15 cellular contexts compared by ENCODE assay signal in genomic region chr6:20334961-20335360, GRCh38.
DNase-seq lines count a peak whose midpoint lies in the region; TF ChIP-seq lines count a peak whose summit lies in the region.
"Had no signal": no experiment of that assay in that cellular context is flagged by ENCODE, and none has a peak within 500 bp of the region (broad histone marks: within the 10 kb centered on the region; RNA-seq: fewer than 3 reads in every experiment).

No MANE protein-coding gene starts in this region.

- H3K36me3 ChIP-seq in Peyer's patch, result no peaks in the 10 kb centered on the region
- H3K36me3 ChIP-seq: BLaER1 treated with 17β-estradiol and CSF1 and Interleukin-3, amounts not matched to agents 10 nM and 100 nM had no signal

- no peaks in the 10 kb centered on the region for H3K9me3 ChIP-seq in Peyer's patch

- H3K27ac Mint-ChIP-seq in activated naive CD4-positive, alpha-beta T cell treated with anti-CD3 and anti-CD28 coated beads, Interleukin-2, amount 50 U/mL, for 24 hours, result peak overlapping the region; percentile 74
- H3K27ac Mint-ChIP-seq in activated T-helper 1 cell treated with anti-CD3 and anti-CD28 coated beads, Interleukin-12 subunit alpha, Interleukin-12 subunit beta, Interleukin-2, Interleukin-4 antibody, amounts not matched to agents 30 ng/mL and 10 ng/mL and 1 ng/mL, durations not matched to agents 14 hours and 24 hours and 36 hours, result peak overlapping the region; percentile 11

- H3K4me3 ChIP-seq in Peyer's patch, result no peak overlapping the region
- H3K4me3 ChIP-seq: BLaER1 treated with 17β-estradiol and CSF1 and Interleukin-3, amounts not matched to agents 10 nM and 100 nM had no signal

- H3K4me3 Mint-ChIP-seq in activated naive CD4-positive, alpha-beta T cell treated with anti-CD3 and anti-CD28 coated beads, Interleukin-2, amount 50 U/mL, for 24 hours, result no peak overlapping the region
- no peak overlapping the region for H3K4me3 Mint-ChIP-seq in activated T-helper 1 cell treated with anti-CD3 and anti-CD28 coated beads, Interleukin-12 subunit alpha, Interleukin-12 subunit beta, Interleukin-2, Interleukin-4 antibody, amounts not matched to agents 30 ng/mL and 10 ng/mL and 1 ng/mL, durations not matched to agents 14 hours and 24 hours and 36 hours

- H3K4me1 Mint-ChIP-seq in activated naive CD4-positive, alpha-beta T cell treated with anti-CD3 and anti-CD28 coated beads, Interleukin-2, amount 50 U/mL, for 24 hours, result peaks cover 31% of the 10 kb centered on the region
- peaks cover 35% of the 10 kb centered on the region for H3K4me1 Mint-ChIP-seq in activated T-helper 1 cell treated with anti-CD3 and anti-CD28 coated beads, Interleukin-12 subunit alpha, Interleukin-12 subunit beta, Interleukin-2, Interleukin-4 antibody, amounts not matched to agents 30 ng/mL and 10 ng/mL and 1 ng/mL, durations not matched to agents 14 hours and 24 hours and 36 hours (ENCODE audit: low read depth)

- no peaks in the 10 kb centered on the region for H3K27me3 Mint-ChIP-seq in activated naive CD4-positive, alpha-beta T cell treated with anti-CD3 and anti-CD28 coated beads, Interleukin-2, amount 50 U/mL, for 24 hours
- H3K27me3 Mint-ChIP-seq in activated T-helper 1 cell treated with anti-CD3 and anti-CD28 coated beads, Interleukin-12 subunit alpha, Interleukin-12 subunit beta, Interleukin-2, Interleukin-4 antibody, amounts not matched to agents 30 ng/mL and 10 ng/mL and 1 ng/mL, durations not matched to agents 14 hours and 24 hours and 36 hours (ENCODE audit: insufficient read depth), result peaks cover 4% of the 10 kb centered on the region

- TF ChIP-seq CTCF in Peyer's patch (IDR thresholded peaks at IDR 0.05), result no peak

- DNase-seq in activated naive CD4-positive, alpha-beta T cell treated with Interleukin-2 at 50 U/mL for 16 hours, result no peak
- no peak for DNase-seq in activated T-helper 1 cell treated with anti-CD3 and anti-CD28 coated beads, Interleukin-12 subunit alpha, Interleukin-12 subunit beta, Interleukin-2, Interleukin-4 antibody, amounts not matched to agents 30 ng/mL and 10 ng/mL and 1 ng/mL, durations not matched to agents 14 hours and 24 hours and 36 hours (ENCODE audit: low spot score)
- DNase-seq in foreskin melanocyte (peak; percentile 12), caudate nucleus (lab: John Stamatoyannopoulos, UW) (no peak), Peyer's patch (no peak), HEK293T (ENCODE audit: extremely low spot score) (no peak)
- DNase-seq: KBM-7; NCI-H1694 treated with DMSO at 0.1 percent for 48 hours; NCI-H2107; NCI-H510A; NCI-H748 treated with DMSO at 0.1 percent for 48 hours; NK-92 treated with Interleukin-12 subunit alpha and Interleukin-12 subunit beta, amount 100 ng/mL, for 24 hours; Right ventricle myocardium superior had no signal

- no peaks in the 10 kb centered on the region for H3K4me1 ChIP-seq in Peyer's patch
- H3K4me1 ChIP-seq: BLaER1 treated with 17β-estradiol and CSF1 and Interleukin-3, amounts not matched to agents 10 nM and 100 nM had no signal

- CTCF ChIA-PET in HEK293T (lab: Yijun Ruan, JAX), result no interaction called here

- POLR2A ChIA-PET in HEK293T (lab: Yijun Ruan, JAX), result no interaction called here

- H3K36me3 Mint-ChIP-seq in activated naive CD4-positive, alpha-beta T cell treated with anti-CD3 and anti-CD28 coated beads, Interleukin-2, amount 50 U/mL, for 24 hours, result no peaks in the 10 kb centered on the region
- peaks cover 4% of the 10 kb centered on the region for H3K36me3 Mint-ChIP-seq in activated T-helper 1 cell treated with anti-CD3 and anti-CD28 coated beads, Interleukin-12 subunit alpha, Interleukin-12 subunit beta, Interleukin-2, Interleukin-4 antibody, amounts not matched to agents 30 ng/mL and 10 ng/mL and 1 ng/mL, durations not matched to agents 14 hours and 24 hours and 36 hours (ENCODE audit: low read depth)

- TF ChIP-seq POLR2A in Peyer's patch (IDR thresholded peaks at IDR 0.05), result no peak

- no peaks in the 10 kb centered on the region for H3K9me3 Mint-ChIP-seq in activated naive CD4-positive, alpha-beta T cell treated with anti-CD3 and anti-CD28 coated beads, Interleukin-2, amount 50 U/mL, for 24 hours
- peaks cover 16% of the 10 kb centered on the region for H3K9me3 Mint-ChIP-seq in activated T-helper 1 cell treated with anti-CD3 and anti-CD28 coated beads, Interleukin-12 subunit alpha, Interleukin-12 subunit beta, Interleukin-2, Interleukin-4 antibody, amounts not matched to agents 30 ng/mL and 10 ng/mL and 1 ng/mL, durations not matched to agents 14 hours and 24 hours and 36 hours

- H3K27me3 ChIP-seq in Peyer's patch, result no peaks in the 10 kb centered on the region
- H3K27me3 ChIP-seq: BLaER1 treated with 17β-estradiol and CSF1 and Interleukin-3, amounts not matched to agents 10 nM and 100 nM had no signal

- H3K27ac ChIP-seq in caudate nucleus (ENCODE audit: low read depth, low read length) (no peak overlapping the region), Peyer's patch (no peak overlapping the region)
- H3K27ac ChIP-seq: BLaER1 treated with 17β-estradiol and CSF1 and Interleukin-3, amounts not matched to agents 10 nM and 100 nM had no signal

- intact Hi-C loops in activated T-helper 1 cell treated with anti-CD3 and anti-CD28 coated beads, Interleukin-12 subunit alpha, Interleukin-12 subunit beta, Interleukin-2, Interleukin-4 antibody, amounts not matched to agents 30 ng/mL and 10 ng/mL and 1 ng/mL, durations not matched to agents 14 hours and 24 hours and 36 hours (cut with micrococcal nuclease), result loop anchor here (1.0 to 2.0 kb wide), 2 partner anchors 15 to 66 kb away; partner anchors contain the start of gene E2F3

TF ChIP-seq in HEK293T, 16 proteins besides CTCF, POLR2A, EP300 and RAD21:
- no peak for TF ChIP-seq TARDBP (IDR thresholded peaks at IDR 0.05)
- no peak for TF ChIP-seq ARNT (IDR thresholded peaks at IDR 0.05)
- TF ChIP-seq L3MBTL2 (conservative IDR thresholded peaks at IDR 0.05), result no peak
- no peak for TF ChIP-seq FOXA1 (IDR thresholded peaks at IDR 0.05)
- no peak for TF ChIP-seq PKNOX1 (IDR thresholded peaks at IDR 0.05)
- no peak for TF ChIP-seq FOXK2 (IDR thresholded peaks at IDR 0.05)
- no peak for TF ChIP-seq BHLHE40 (IDR thresholded peaks at IDR 0.05; ENCODE audit: borderline replicate concordance)
- no peak for TF ChIP-seq ZNF384 (IDR thresholded peaks at IDR 0.05)
- TF ChIP-seq CTBP1 (IDR thresholded peaks at IDR 0.05; ENCODE audit: borderline replicate concordance), result no peak
- TF ChIP-seq SP1 (IDR thresholded peaks at IDR 0.05), result no peak
- TF ChIP-seq SUZ12 (IDR thresholded peaks at IDR 0.05), result no peak
- TF ChIP-seq HDGF (IDR thresholded peaks at IDR 0.05; ENCODE audit: borderline replicate concordance), result no peak
- no peak for TF ChIP-seq FOXM1 (IDR thresholded peaks at IDR 0.05; ENCODE audit: borderline replicate concordance)
- TF ChIP-seq LEF1 (IDR thresholded peaks at IDR 0.05; ENCODE audit: borderline replicate concordance), result no peak
- TF ChIP-seq ELF4 (IDR thresholded peaks at IDR 0.05), result no peak
- no peak for TF ChIP-seq NFRKB (IDR thresholded peaks at IDR 0.05)
